ENCODE assay signal across 20 cellular contexts in genomic region chr2:9570182-9571060, GRCh38. TPM values are rescaled to one million over a fixed set of nuclear protein-coding genes. Genes with fewer than 3 reads are reported as not detected.
DNase-seq lines count a peak whose midpoint lies in the region; ATAC-seq, FAIRE-seq and TF ChIP-seq lines count a peak whose summit lies in the region.
"Had no signal": no experiment of that assay in that cellular context is flagged by ENCODE, and none has a peak within 500 bp of the region (broad histone marks: within the 10 kb centered on the region; RNA-seq: fewer than 3 reads in every experiment).

No MANE protein-coding gene starts in this region.

- ATAC-seq in GM19351 (IDR thresholded peaks at IDR 0.05; ENCODE audit: unreplicated experiment) (no peak), GM18517 (IDR thresholded peaks at IDR 0.05; ENCODE audit: unreplicated experiment) (no peak), HG02970 (IDR thresholded peaks at IDR 0.05; ENCODE audit: low FRiP score, unreplicated experiment) (no peak)
- ATAC-seq: left colon had no signal

- TF ChIP-seq RAD21 in liver (IDR thresholded peaks at IDR 0.05): no peak

- no peaks in the 10 kb centered on the region for H3K4me1 ChIP-seq in liver (ENCODE audit: control insufficient read depth in 4 of 4, insufficient read depth in 4 of 4, low read length in 3 of 4)

- H3K9ac ChIP-seq in liver (ENCODE audit: low read depth in 1 of 2, low read length in 2 of 2): no peak overlapping the region

- H3K4me3 ChIP-seq in GM06990 (replicated peaks; ENCODE audit: low read depth, low read length) (no peak overlapping the region), bronchial epithelial cell (ENCODE audit: low read depth, low read length) (no peak overlapping the region), liver (ENCODE audit: low read depth in 1 of 3, low read length in 3 of 3) (no peak overlapping the region)
- H3K4me3 ChIP-seq: smooth muscle cell had no signal

- H3K36me3 ChIP-seq in GM06990 (ENCODE audit: control insufficient read depth, insufficient read depth, low read length) (no peaks in the 10 kb centered on the region), bronchial epithelial cell (ENCODE audit: control insufficient read depth, insufficient read depth, low read length) (no peaks in the 10 kb centered on the region), liver (ENCODE audit: control insufficient read depth in 4 of 4, insufficient read depth in 3 of 4, low read depth in 1 of 4, low read length in 3 of 4) (no peaks in the 10 kb centered on the region)

- H3K27me3 ChIP-seq in GM06990 (replicated peaks; ENCODE audit: control insufficient read depth, insufficient read depth, low read length) (no peaks in the 10 kb centered on the region), bronchial epithelial cell (ENCODE audit: control insufficient read depth, insufficient read depth, low read length) (no peaks in the 10 kb centered on the region), liver (ENCODE audit: control insufficient read depth in 4 of 4, insufficient read depth in 4 of 4, low read length in 3 of 4) (no peaks in the 10 kb centered on the region)

- 67% methylated on average over 4 of the region's 4 CpGs for WGBS in liver

- peak; percentile 7 for FAIRE-seq in bronchial epithelial cell (lab: Jason Lieb, UNC)

- DNase-seq in GM06990 (ENCODE audit: extremely low read depth, insufficient read length): no peak
- peak; percentile 8 for DNase-seq in MV-4-11 (lab: John Stamatoyannopoulos, UW)
- no peak for DNase-seq in bronchial epithelial cell (ENCODE audit: low read depth)
- no peak for DNase-seq in kidney tubule cell (ENCODE audit: low spot score)
- DNase-seq: activated CD4-positive, alpha-beta T cell treated with anti-CD3 and anti-CD28 coated beads, Interleukin-2, amount 10 ng/mL, durations not matched to agents 7 days and 5 days; activated CD8-positive, alpha-beta memory T cell treated with anti-CD3 and anti-CD28 coated beads, Interleukin-2, amount 50 U/mL, for 48 hours; activated gamma-delta T cell; amniotic stem cell; DMS79 treated with DMSO at 0.1 percent for 48 hours; HCEC 1CT; left colon; NCI-H146; NCI-H526 treated with DMSO at 0.1 percent for 48 hours; SHP77 treated with DMSO at 0.1 percent for 48 hours; stimulated activated CD4-positive, alpha-beta T cell treated with anti-CD3 and anti-CD28 coated beads, Interleukin-4, amount 100 ng/mL, for 4 hours had no signal

- H3K9me3 ChIP-seq in liver (ENCODE audit: control insufficient read depth in 4 of 4, low read length in 3 of 4): no peaks in the 10 kb centered on the region

- peak; percentile 18 for TF ChIP-seq CTCF in GM06990 (IDR thresholded peaks at IDR 0.05; ENCODE audit: insufficient read depth, low read length, poor library complexity, severe bottlenecking)
- no peak for TF ChIP-seq CTCF in bronchial epithelial cell (IDR thresholded peaks at IDR 0.05; ENCODE audit: insufficient read depth, low read length, severe bottlenecking)
- no peak for TF ChIP-seq CTCF in liver (IDR thresholded peaks at IDR 0.05; ENCODE audit: low read depth, low read length, missing input control)

- H3K27ac ChIP-seq in liver (ENCODE audit: low read depth in 1 of 2, low read length in 2 of 2): no peak overlapping the region

TF ChIP-seq in liver, 16 proteins besides CTCF, POLR2A, EP300 and RAD21:
- TF ChIP-seq ATF3 (IDR thresholded peaks at IDR 0.05) (no peak), HNF4A (conservative IDR thresholded peaks at IDR 0.05) (no peak), MAX (IDR thresholded peaks at IDR 0.05) (no peak), HNF4G (IDR thresholded peaks at IDR 0.05) (no peak), FOXA2 (IDR thresholded peaks at IDR 0.05) (no peak), GABPA (IDR thresholded peaks at IDR 0.05 in 1 of 2, conservative IDR thresholded peaks at IDR 0.05 in 1 of 2) (no peak), FOXA1 (IDR thresholded peaks at IDR 0.05) (no peak), EGR1 (IDR thresholded peaks at IDR 0.05; ENCODE audit: low read depth in 2 of 2) (no peak), NR2F2 (IDR thresholded peaks at IDR 0.05) (peak; percentile 17), SP1 (IDR thresholded peaks at IDR 0.05) (no peak), YY1 (IDR thresholded peaks at IDR 0.05) (no peak), RXRA (IDR thresholded peaks at IDR 0.05) (peak in 1 of 2 donors; percentile 6), REST (IDR thresholded peaks at IDR 0.05) (peak; percentile 42), TAF1 (conservative IDR thresholded peaks at IDR 0.05) (no peak), JUND (IDR thresholded peaks at IDR 0.05) (no peak), ZBTB33 (IDR thresholded peaks at IDR 0.05) (no peak)
TF ChIP-seq in liver: peak in this region for 3.

RNA-seq across cellular contexts. Expression of gene ADAM17, which starts 14.8 kb away (rescaled TPM):
- 91.1 and 123 TPM in 2 replicates for total RNA-seq in bronchial epithelial cell
- 10 to 100 TPM; 12.6 to 14.1 TPM for total RNA-seq in liver
- 1 to 10 TPM; 3.3 TPM for polyA plus RNA-seq in liver
